Comparison of ENCODE assay signal across 2 cellular contexts in genomic region chr16:74921051-74921450, GRCh38.
A peak's percentile ranks its signal among the peaks of the same experiment; 100 is the strongest.
TF ChIP-seq lines count a peak whose summit lies in the region.

No MANE protein-coding gene starts in this region.

TF ChIP-seq in HepG2, 621 proteins besides CTCF, POLR2A, EP300 and RAD21 (continued from another document and continues in another):
- no peak for TF ChIP-seq CENPBD1 (CRISPR knock-in tag; IDR thresholded peaks at IDR 0.05; ENCODE audit: borderline replicate concordance, low read depth)
- TF ChIP-seq ZNF570 (CRISPR knock-in tag; IDR thresholded peaks at IDR 0.05; ENCODE audit: borderline replicate concordance): no peak
- TF ChIP-seq ZNF510 (CRISPR knock-in tag; IDR thresholded peaks at IDR 0.05; ENCODE audit: low read depth): no peak
- TF ChIP-seq TARDBP (CRISPR knock-in tag; IDR thresholded peaks at IDR 0.05): no peak
- no peak for TF ChIP-seq ZNF12 (CRISPR knock-in tag; IDR thresholded peaks at IDR 0.05)
- TF ChIP-seq ATRX (CRISPR knock-in tag; IDR thresholded peaks at IDR 0.05; ENCODE audit: borderline replicate concordance): no peak
- TF ChIP-seq HNF1A (IDR thresholded peaks at IDR 0.05; ENCODE audit: low read depth): peak; percentile 26; the same call in 1 of the 2 replicates
- no peak for TF ChIP-seq HNF1A (CRISPR knock-in tag; IDR thresholded peaks at IDR 0.05; ENCODE audit: borderline replicate concordance)
- TF ChIP-seq ZNF605 (CRISPR knock-in tag; IDR thresholded peaks at IDR 0.05): no peak
- TF ChIP-seq ZBTB7B (CRISPR knock-in tag; IDR thresholded peaks at IDR 0.05): no peak
- no peak for TF ChIP-seq ZNF24 (IDR thresholded peaks at IDR 0.05)
- peak; percentile 73; the same call in 1 of the 2 replicates for TF ChIP-seq ZSCAN21 (CRISPR knock-in tag; IDR thresholded peaks at IDR 0.05; ENCODE audit: borderline replicate concordance)
- TF ChIP-seq SRSF9 (IDR thresholded peaks at IDR 0.05; ENCODE audit: borderline replicate concordance, insufficient read depth, low read depth, low read length, poor library complexity, severe bottlenecking): no peak
- peak; percentile 23; the same call in 1 of the 2 replicates for TF ChIP-seq PATZ1 (CRISPR knock-in tag; IDR thresholded peaks at IDR 0.05)
- TF ChIP-seq FOXC1 (CRISPR knock-in tag; IDR thresholded peaks at IDR 0.05; ENCODE audit: borderline replicate concordance): no peak
- TF ChIP-seq, protein P1, sequence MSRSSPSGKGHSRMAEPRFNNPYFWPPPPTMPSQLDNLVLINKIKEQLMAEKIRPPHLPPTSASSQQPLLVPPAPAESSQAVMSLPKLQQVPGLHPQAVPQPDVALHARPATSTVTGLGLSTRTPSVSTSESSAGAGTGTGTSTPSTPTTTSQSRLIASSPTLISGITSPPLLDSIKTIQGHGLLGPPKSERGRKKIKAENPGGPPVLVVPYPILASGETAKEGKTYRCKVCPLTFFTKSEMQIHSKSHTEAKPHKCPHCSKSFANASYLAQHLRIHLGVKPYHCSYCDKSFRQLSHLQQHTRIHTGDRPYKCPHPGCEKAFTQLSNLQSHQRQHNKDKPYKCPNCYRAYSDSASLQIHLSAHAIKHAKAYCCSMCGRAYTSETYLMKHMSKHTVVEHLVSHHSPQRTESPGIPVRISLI (CRISPR knock-in tag; IDR thresholded peaks at IDR 0.05; ENCODE audit: borderline replicate concordance): peak; percentile 51; the same call in 1 of the 2 replicates
- TF ChIP-seq SOX6 (IDR thresholded peaks at IDR 0.05): no peak
- peak; percentile 42; the same call in 1 of the 2 replicates for TF ChIP-seq SOX6 (CRISPR knock-in tag; IDR thresholded peaks at IDR 0.05)
- TF ChIP-seq, protein P2, sequence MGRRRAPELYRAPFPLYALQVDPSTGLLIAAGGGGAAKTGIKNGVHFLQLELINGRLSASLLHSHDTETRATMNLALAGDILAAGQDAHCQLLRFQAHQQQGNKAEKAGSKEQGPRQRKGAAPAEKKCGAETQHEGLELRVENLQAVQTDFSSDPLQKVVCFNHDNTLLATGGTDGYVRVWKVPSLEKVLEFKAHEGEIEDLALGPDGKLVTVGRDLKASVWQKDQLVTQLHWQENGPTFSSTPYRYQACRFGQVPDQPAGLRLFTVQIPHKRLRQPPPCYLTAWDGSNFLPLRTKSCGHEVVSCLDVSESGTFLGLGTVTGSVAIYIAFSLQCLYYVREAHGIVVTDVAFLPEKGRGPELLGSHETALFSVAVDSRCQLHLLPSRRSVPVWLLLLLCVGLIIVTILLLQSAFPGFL (CRISPR knock-in tag; IDR thresholded peaks at IDR 0.05): no peak
- no peak for TF ChIP-seq ZNF652 (CRISPR knock-in tag; IDR thresholded peaks at IDR 0.05; ENCODE audit: borderline replicate concordance, low read depth)

TF ChIP-seq in GM23338, 12 proteins besides CTCF, POLR2A, EP300 and RAD21:
- TF ChIP-seq ZNF462 (CRISPR knock-in tag; IDR thresholded peaks at IDR 0.05) (no peak), JUNB (IDR thresholded peaks at IDR 0.05; ENCODE audit: unreplicated experiment) (no peak), ZNF114 (CRISPR knock-in tag; IDR thresholded peaks at IDR 0.05) (no peak), POLR2AphosphoS5 (IDR thresholded peaks at IDR 0.05; ENCODE audit: low read depth) (no peak), EZH2phosphoT487 (IDR thresholded peaks at IDR 0.05; ENCODE audit: unreplicated experiment) (no peak), ZNF331 (CRISPR knock-in tag; IDR thresholded peaks at IDR 0.05; ENCODE audit: low read depth) (no peak)
